1 cellular context compared by ENCODE assay signal in the genomic region with DNA sequence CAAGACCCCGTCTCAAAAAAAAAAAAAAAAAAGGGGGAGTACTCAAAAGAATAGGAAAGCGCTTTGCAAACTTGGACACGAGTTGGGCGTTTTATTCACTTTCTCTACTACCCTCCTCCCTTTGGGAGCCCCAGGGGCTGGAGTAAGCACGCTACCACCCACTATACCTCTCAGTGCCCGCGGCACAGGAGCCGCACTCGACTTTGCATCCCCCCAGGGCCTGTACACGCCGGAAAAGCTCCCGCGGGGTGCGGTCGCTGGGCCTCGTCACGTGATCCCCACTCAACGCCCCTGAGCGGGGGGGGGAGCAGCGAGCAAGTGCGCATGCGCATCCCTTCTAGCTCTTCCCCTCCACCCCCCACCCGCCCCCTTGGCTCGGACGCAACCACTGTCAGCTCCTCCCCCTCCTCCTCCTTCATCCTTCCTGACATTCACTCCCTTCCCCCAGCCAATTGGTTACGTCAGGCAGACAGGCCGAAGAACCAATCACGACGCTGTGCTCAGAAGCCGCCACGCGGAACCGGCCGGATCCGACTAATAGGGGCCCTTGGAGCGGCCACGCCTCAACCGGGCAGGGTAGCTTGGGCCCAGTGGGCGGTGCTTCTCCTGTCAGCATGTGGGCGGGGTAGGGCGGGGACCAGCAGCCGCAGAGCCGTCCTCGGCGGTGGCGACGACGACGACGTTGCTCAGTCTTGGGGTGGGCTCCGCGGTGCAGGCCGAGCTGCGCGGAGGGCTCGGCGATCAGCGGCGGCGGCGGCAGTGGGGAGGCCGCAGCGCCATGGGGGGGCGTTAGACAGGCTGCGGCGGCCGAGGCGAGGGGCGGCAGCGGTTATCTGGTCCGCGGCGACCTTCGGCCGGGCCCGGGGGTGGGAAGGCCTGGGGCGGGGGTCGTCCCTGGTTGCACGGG.
TF ChIP-seq lines count a peak whose summit lies in the region.

TSS of gene HAPSTR1 (plus strand) at position 685 of the 907 bp plus-strand sequence. CDS start 401 bp downstream, outside the sequence.

TF ChIP-seq in GM12878, 131 proteins besides CTCF, POLR2A, EP300 and RAD21 (continued from another document):
- TF ChIP-seq, protein P1, sequence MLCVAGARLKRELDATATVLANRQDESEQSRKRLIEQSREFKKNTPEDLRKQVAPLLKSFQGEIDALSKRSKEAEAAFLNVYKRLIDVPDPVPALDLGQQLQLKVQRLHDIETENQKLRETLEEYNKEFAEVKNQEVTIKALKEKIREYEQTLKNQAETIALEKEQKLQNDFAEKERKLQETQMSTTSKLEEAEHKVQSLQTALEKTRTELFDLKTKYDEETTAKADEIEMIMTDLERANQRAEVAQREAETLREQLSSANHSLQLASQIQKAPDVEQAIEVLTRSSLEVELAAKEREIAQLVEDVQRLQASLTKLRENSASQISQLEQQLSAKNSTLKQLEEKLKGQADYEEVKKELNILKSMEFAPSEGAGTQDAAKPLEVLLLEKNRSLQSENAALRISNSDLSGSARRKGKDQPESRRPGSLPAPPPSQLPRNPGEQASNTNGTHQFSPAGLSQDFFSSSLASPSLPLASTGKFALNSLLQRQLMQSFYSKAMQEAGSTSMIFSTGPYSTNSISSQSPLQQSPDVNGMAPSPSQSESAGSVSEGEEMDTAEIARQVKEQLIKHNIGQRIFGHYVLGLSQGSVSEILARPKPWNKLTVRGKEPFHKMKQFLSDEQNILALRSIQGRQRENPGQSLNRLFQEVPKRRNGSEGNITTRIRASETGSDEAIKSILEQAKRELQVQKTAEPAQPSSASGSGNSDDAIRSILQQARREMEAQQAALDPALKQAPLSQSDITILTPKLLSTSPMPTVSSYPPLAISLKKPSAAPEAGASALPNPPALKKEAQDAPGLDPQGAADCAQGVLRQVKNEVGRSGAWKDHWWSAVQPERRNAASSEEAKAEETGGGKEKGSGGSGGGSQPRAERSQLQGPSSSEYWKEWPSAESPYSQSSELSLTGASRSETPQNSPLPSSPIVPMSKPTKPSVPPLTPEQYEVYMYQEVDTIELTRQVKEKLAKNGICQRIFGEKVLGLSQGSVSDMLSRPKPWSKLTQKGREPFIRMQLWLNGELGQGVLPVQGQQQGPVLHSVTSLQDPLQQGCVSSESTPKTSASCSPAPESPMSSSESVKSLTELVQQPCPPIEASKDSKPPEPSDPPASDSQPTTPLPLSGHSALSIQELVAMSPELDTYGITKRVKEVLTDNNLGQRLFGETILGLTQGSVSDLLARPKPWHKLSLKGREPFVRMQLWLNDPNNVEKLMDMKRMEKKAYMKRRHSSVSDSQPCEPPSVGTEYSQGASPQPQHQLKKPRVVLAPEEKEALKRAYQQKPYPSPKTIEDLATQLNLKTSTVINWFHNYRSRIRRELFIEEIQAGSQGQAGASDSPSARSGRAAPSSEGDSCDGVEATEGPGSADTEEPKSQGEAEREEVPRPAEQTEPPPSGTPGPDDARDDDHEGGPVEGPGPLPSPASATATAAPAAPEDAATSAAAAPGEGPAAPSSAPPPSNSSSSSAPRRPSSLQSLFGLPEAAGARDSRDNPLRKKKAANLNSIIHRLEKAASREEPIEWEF (IDR thresholded peaks at IDR 0.05; ENCODE audit: insufficient replicate concordance, low read depth, low read length): no peak
- TF ChIP-seq GATAD2B (conservative IDR thresholded peaks at IDR 0.05; ENCODE audit: low read depth) (no peak), MYB (IDR thresholded peaks at IDR 0.05; ENCODE audit: borderline replicate concordance, low read depth, low read length) (0 out of 2 replicates have a peak, but pooled peaks have one; percentile 44), KDM1A (IDR thresholded peaks at IDR 0.05; ENCODE audit: borderline replicate concordance) (no peak), ESRRA (IDR thresholded peaks at IDR 0.05; ENCODE audit: low read length) (no peak), STAT1 (conservative IDR thresholded peaks at IDR 0.05) (no peak), IRF3 (IDR thresholded peaks at IDR 0.05) (peak; percentile 78; the same call in 1 of the 2 replicates), MEF2A (IDR thresholded peaks at IDR 0.05; ENCODE audit: insufficient read depth, low read depth, low read length) (no peak), ATF7 (IDR thresholded peaks at IDR 0.05; ENCODE audit: low read depth) (peak; percentile 90), SUPT20H (IDR thresholded peaks at IDR 0.05; ENCODE audit: borderline replicate concordance, control insufficient read depth, low read depth, low read length) (no peak), BCL11A (IDR thresholded peaks at IDR 0.05; ENCODE audit: low read depth, low read length) (no peak), SREBF1 (IDR thresholded peaks at IDR 0.05; ENCODE audit: low read length) (no peak), DPF2 (IDR thresholded peaks at IDR 0.05) (peak; percentile 28; the same call in 1 of the 2 replicates), YBX1 (IDR thresholded peaks at IDR 0.05) (no peak), CREM (IDR thresholded peaks at IDR 0.05; ENCODE audit: low read depth) (peak; percentile 85), SRF (IDR thresholded peaks at IDR 0.05; ENCODE audit: low read depth in 2 of 2, low read length in 2 of 2) (peak; percentile 84 to 92; a peak in 3 of 4 replicates), JUNB (IDR thresholded peaks at IDR 0.05) (no peak; the same call in 1 of the 2 replicates), MXI1 (IDR thresholded peaks at IDR 0.05; ENCODE audit: low read depth, low read length) (peak; percentile 24; the same call in 1 of the 2 replicates), USF1 (IDR thresholded peaks at IDR 0.05; ENCODE audit: borderline replicate concordance, extremely low read length, insufficient read depth, low read depth, low read length) (peak; percentile 91), NBN (IDR thresholded peaks at IDR 0.05) (peak; percentile 77), LARP7 (IDR thresholded peaks at IDR 0.05) (no peak; the same call in 1 of the 2 replicates), MEF2B (IDR thresholded peaks at IDR 0.05; ENCODE audit: partially characterized antibody, poor library complexity, severe bottlenecking) (no peak), MTA3 (IDR thresholded peaks at IDR 0.05; ENCODE audit: borderline replicate concordance, low read length) (no peak), ZBED1 (IDR thresholded peaks at IDR 0.05; ENCODE audit: borderline replicate concordance) (peak; percentile 65; the same call in 1 of the 2 replicates)
- TF ChIP-seq, protein P2, sequence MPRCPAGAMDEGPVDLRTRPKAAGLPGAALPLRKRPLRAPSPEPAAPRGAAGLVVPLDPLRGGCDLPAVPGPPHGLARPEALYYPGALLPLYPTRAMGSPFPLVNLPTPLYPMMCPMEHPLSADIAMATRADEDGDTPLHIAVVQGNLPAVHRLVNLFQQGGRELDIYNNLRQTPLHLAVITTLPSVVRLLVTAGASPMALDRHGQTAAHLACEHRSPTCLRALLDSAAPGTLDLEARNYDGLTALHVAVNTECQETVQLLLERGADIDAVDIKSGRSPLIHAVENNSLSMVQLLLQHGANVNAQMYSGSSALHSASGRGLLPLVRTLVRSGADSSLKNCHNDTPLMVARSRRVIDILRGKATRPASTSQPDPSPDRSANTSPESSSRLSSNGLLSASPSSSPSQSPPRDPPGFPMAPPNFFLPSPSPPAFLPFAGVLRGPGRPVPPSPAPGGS (IDR thresholded peaks at IDR 0.05; ENCODE audit: borderline replicate concordance, insufficient read depth, low read depth, low read length, poor library complexity, severe bottlenecking): no peak
- TF ChIP-seq, protein P3, sequence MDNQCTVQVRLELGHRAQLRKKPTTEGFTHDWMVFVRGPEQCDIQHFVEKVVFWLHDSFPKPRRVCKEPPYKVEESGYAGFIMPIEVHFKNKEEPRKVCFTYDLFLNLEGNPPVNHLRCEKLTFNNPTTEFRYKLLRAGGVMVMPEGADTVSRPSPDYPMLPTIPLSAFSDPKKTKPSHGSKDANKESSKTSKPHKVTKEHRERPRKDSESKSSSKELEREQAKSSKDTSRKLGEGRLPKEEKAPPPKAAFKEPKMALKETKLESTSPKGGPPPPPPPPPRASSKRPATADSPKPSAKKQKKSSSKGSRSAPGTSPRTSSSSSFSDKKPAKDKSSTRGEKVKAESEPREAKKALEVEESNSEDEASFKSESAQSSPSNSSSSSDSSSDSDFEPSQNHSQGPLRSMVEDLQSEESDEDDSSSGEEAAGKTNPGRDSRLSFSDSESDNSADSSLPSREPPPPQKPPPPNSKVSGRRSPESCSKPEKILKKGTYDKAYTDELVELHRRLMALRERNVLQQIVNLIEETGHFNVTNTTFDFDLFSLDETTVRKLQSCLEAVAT (IDR thresholded peaks at IDR 0.05): peak; percentile 70
- TF ChIP-seq, protein P4, sequence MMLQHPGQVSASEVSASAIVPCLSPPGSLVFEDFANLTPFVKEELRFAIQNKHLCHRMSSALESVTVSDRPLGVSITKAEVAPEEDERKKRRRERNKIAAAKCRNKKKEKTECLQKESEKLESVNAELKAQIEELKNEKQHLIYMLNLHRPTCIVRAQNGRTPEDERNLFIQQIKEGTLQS (IDR thresholded peaks at IDR 0.05; ENCODE audit: borderline replicate concordance, extremely low read depth, low read depth, low read length): peak; percentile 68; the same call in 1 of the 2 replicates
- TF ChIP-seq, protein P5, sequence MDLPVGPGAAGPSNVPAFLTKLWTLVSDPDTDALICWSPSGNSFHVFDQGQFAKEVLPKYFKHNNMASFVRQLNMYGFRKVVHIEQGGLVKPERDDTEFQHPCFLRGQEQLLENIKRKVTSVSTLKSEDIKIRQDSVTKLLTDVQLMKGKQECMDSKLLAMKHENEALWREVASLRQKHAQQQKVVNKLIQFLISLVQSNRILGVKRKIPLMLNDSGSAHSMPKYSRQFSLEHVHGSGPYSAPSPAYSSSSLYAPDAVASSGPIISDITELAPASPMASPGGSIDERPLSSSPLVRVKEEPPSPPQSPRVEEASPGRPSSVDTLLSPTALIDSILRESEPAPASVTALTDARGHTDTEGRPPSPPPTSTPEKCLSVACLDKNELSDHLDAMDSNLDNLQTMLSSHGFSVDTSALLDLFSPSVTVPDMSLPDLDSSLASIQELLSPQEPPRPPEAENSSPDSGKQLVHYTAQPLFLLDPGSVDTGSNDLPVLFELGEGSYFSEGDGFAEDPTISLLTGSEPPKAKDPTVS (IDR thresholded peaks at IDR 0.05; ENCODE audit: low read depth, low read length): no peak
TF ChIP-seq in GM12878: peak in this region for 51.
